Comparison of ENCODE assay signal across 13 cellular contexts in the genomic region with DNA sequence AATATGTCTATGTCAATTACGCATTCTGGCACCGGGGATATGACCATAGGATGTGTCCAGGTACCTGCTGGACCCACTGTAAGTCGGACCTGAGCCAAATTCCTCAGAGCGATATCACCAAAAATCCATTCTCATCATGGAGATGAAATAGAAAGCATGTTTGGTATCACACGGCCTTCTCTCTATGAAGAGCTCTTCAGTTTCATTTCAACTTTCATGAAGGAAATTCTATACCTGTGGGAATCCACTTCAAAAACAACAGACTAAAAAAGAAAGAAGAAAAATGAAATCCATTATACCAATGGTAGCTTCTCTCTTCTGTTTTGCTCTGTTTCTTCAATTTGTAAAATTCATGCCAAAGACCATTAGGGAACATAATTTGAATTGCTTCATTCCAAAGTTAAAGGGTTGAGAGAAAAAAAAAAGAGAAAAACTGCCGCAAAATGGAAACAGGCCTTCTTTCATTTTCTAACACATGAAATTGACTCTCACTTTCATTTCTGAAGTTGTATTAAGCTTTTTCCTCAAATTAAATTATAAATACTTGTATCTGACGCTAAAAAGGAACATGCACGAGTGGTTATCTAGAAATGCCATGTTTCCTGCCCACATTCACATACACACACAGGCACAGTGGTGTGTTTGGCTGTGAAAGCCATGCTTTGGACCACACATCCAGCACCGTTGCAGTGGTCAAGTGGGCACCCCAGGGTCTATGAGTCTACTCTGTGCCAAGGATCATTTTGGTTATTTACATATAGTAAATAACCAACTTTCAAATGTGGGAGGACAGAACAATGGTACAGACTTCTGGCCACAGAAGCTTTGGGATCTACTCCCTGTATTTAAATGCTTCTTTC. TPM values are rescaled to one million over a fixed set of nuclear protein-coding genes. Genes with fewer than 3 reads are reported as not detected.
DNase-seq lines count a peak whose midpoint lies in the region; ATAC-seq, FAIRE-seq and TF ChIP-seq lines count a peak whose summit lies in the region.
"Had no signal": no experiment of that assay in that cellular context is flagged by ENCODE, and none has a peak within 500 bp of the region (broad histone marks: within the 10 kb centered on the region; RNA-seq: fewer than 3 reads in every experiment).

No MANE protein-coding gene starts in this region.

- H3K9me3 Mint-ChIP-seq in naive thymus-derived CD4-positive, alpha-beta T cell: no peaks in the 10 kb centered on the region
- no peaks in the 10 kb centered on the region for H3K9me3 Mint-ChIP-seq in activated CD4-positive, alpha-beta T cell treated with anti-CD3 and anti-CD28 coated beads for 36 hours (ENCODE audit: low read depth)

- peaks cover 0 to 5% (median 0%) of the 10 kb centered on the region in 5 donors for H3K27me3 Mint-ChIP-seq in naive thymus-derived CD4-positive, alpha-beta T cell
- H3K27me3 Mint-ChIP-seq in activated CD4-positive, alpha-beta T cell treated with anti-CD3 and anti-CD28 coated beads for 36 hours: no peaks in the 10 kb centered on the region

- intact Hi-C loops in naive thymus-derived CD4-positive, alpha-beta T cell (cut with micrococcal nuclease): no loop called here
- intact Hi-C loops in activated CD4-positive, alpha-beta T cell treated with anti-CD3 and anti-CD28 coated beads for 36 hours (cut with DNase I, micrococcal nuclease): no loop called here

- CTCF ChIA-PET in naive thymus-derived CD4-positive, alpha-beta T cell (lab: Charles Lee): interaction anchor here (0.6 kb wide), 1 partner anchor 52 kb away, joined by 4 read pairs; no protein-coding TSS in a partner anchor
- CTCF ChIA-PET in activated CD4-positive, alpha-beta T cell treated with anti-CD3 and anti-CD28 coated beads for 36 hours (lab: Charles Lee): interaction anchor here (1.1 kb wide), 1 partner anchor 11 kb away, joined by 3 read pairs; no protein-coding TSS in a partner anchor

- DNase-seq in GM12892 (ENCODE audit: insufficient read length) (no peak), NOMO-1 treated with dmso at 0.1 percent for 144 hours (lab: John Stamatoyannopoulos, UW; ENCODE audit: unreplicated experiment) (no peak), LoVo (ENCODE audit: low spot score) (no peak)
- DNase-seq in naive thymus-derived CD4-positive, alpha-beta T cell: no peak
- no peak for DNase-seq in activated CD4-positive, alpha-beta T cell treated with anti-CD3 and anti-CD28 coated beads for 36 hours
- DNase-seq: activated CD8-positive, alpha-beta T cell treated with anti-CD3 and anti-CD28 coated beads, Interleukin-2, amount 10 ng/mL, durations not matched to agents 7 days and 5 days; cortex of kidney; NCI-H1048; occipital lobe had no signal

- POLR2A ChIA-PET in naive thymus-derived CD4-positive, alpha-beta T cell (lab: Charles Lee): interaction anchor here (0.6 kb wide), 1 partner anchor 99 kb away, joined by 3 read pairs; no protein-coding TSS in a partner anchor
- POLR2A ChIA-PET in activated CD4-positive, alpha-beta T cell treated with anti-CD3 and anti-CD28 coated beads for 36 hours (lab: Charles Lee): no interaction called here

- H3K9me3 ChIP-seq in naive thymus-derived CD4-positive, alpha-beta T cell (ENCODE audit: control insufficient read depth in 2 of 3, low read length in 3 of 3): no peaks in the 10 kb centered on the region
- H3K9me3 ChIP-seq: gastroesophageal sphincter had no signal

- peak overlapping the region in 2 of 10 donors; percentile 18 for H3K4me3 Mint-ChIP-seq in naive thymus-derived CD4-positive, alpha-beta T cell
- H3K4me3 Mint-ChIP-seq in activated CD4-positive, alpha-beta T cell treated with anti-CD3 and anti-CD28 coated beads for 36 hours: no peak overlapping the region
- H3K4me3 Mint-ChIP-seq: activated CD8-positive, alpha-beta T cell treated with anti-CD3 and anti-CD28 coated beads, Interleukin-2, amount 10 ng/mL, durations not matched to agents 7 days and 5 days had no signal

- H3K27ac Mint-ChIP-seq in naive thymus-derived CD4-positive, alpha-beta T cell: no peak overlapping the region
- no peak overlapping the region for H3K27ac Mint-ChIP-seq in activated CD4-positive, alpha-beta T cell treated with anti-CD3 and anti-CD28 coated beads for 36 hours
- H3K27ac Mint-ChIP-seq: activated CD8-positive, alpha-beta T cell treated with anti-CD3 and anti-CD28 coated beads, Interleukin-2, amount 10 ng/mL, durations not matched to agents 7 days and 5 days had no signal

- ATAC-seq in GM19397 (IDR thresholded peaks at IDR 0.05; ENCODE audit: unreplicated experiment) (peak; percentile 61), HG02852 (IDR thresholded peaks at IDR 0.05; ENCODE audit: unreplicated experiment) (peak; percentile 74), HG03571 (IDR thresholded peaks at IDR 0.05; ENCODE audit: unreplicated experiment) (peak; percentile 60)
- no peak for ATAC-seq in naive thymus-derived CD4-positive, alpha-beta T cell
- ATAC-seq in activated CD4-positive, alpha-beta T cell treated with anti-CD3 and anti-CD28 coated beads for 36 hours: no peak
- ATAC-seq: activated CD8-positive, alpha-beta T cell treated with anti-CD3 and anti-CD28 coated beads, Interleukin-2, amount 10 ng/mL, durations not matched to agents 7 days and 5 days; gastroesophageal sphincter had no signal

- H3K4me1 Mint-ChIP-seq in naive thymus-derived CD4-positive, alpha-beta T cell: peaks cover 0 to 14% (median 3%) of the 10 kb centered on the region in 7 donors
- H3K4me1 Mint-ChIP-seq in activated CD4-positive, alpha-beta T cell treated with anti-CD3 and anti-CD28 coated beads for 36 hours: peaks cover 13% of the 10 kb centered on the region

- no peak for TF ChIP-seq POLR2A in GM12892 (IDR thresholded peaks at IDR 0.05; ENCODE audit: low read depth, low read length)

- no peaks in the 10 kb centered on the region for H3K36me3 Mint-ChIP-seq in naive thymus-derived CD4-positive, alpha-beta T cell
- no peaks in the 10 kb centered on the region for H3K36me3 Mint-ChIP-seq in activated CD4-positive, alpha-beta T cell treated with anti-CD3 and anti-CD28 coated beads for 36 hours (ENCODE audit: low read depth)

- H3K27ac ChIP-seq in naive thymus-derived CD4-positive, alpha-beta T cell (ENCODE audit: low read depth, low read length): no peak overlapping the region
- H3K27ac ChIP-seq: gastroesophageal sphincter had no signal

- no peak overlapping the region for H3K4me3 ChIP-seq in naive thymus-derived CD4-positive, alpha-beta T cell (ENCODE audit: low read length)
- H3K4me3 ChIP-seq: gastroesophageal sphincter had no signal

- no peaks in the 10 kb centered on the region for H3K27me3 ChIP-seq in naive thymus-derived CD4-positive, alpha-beta T cell (ENCODE audit: control insufficient read depth in 2 of 2, insufficient read depth in 2 of 2, low read length in 2 of 2)
- H3K27me3 ChIP-seq: gastroesophageal sphincter had no signal

- no peaks in the 10 kb centered on the region for H3K4me1 ChIP-seq in naive thymus-derived CD4-positive, alpha-beta T cell (ENCODE audit: control insufficient read depth in 2 of 2, insufficient read depth in 2 of 2, low read length in 2 of 2)
- H3K4me1 ChIP-seq: gastroesophageal sphincter had no signal

- peak; percentile 57 for FAIRE-seq in GM12892 (lab: Jason Lieb, UNC)

- no peaks in the 10 kb centered on the region for H3K36me3 ChIP-seq in naive thymus-derived CD4-positive, alpha-beta T cell (ENCODE audit: control insufficient read depth in 2 of 3, insufficient read depth in 3 of 3, low read length in 3 of 3)
- H3K36me3 ChIP-seq: gastroesophageal sphincter had no signal

RNA-seq across cellular contexts. Expression of gene DIPK2A, which starts 46.9 kb away (rescaled TPM):
- 10.6 TPM for polyA plus RNA-seq in GM12892 (2012; ENCODE audit: missing spikeins)
- total RNA-seq in naive thymus-derived CD4-positive, alpha-beta T cell: 10 to 100 TPM; 11.7 to 29.2 (median 21.7) TPM
- polyA plus RNA-seq in naive thymus-derived CD4-positive, alpha-beta T cell: 1 to 10 TPM; 5.1 to 8.2 TPM
- 10 to 100 TPM; 15.5 to 17.1 TPM for total RNA-seq in activated CD4-positive, alpha-beta T cell treated with anti-CD3 and anti-CD28 coated beads for 36 hours

Comparison
In these comparisons a context has a peak if more than half of its experiments do, and no peak if none do; other contexts are left out.
1. ATAC-seq: peak in GM19397 (single experiment), HG02852 (single experiment) and HG03571 (single experiment); none in naive thymus-derived CD4-positive, alpha-beta T cell (single experiment) and activated CD4-positive, alpha-beta T cell treated with anti-CD3 and anti-CD28 coated beads for 36 hours (single experiment).